ENCODE assay signal across 10 cellular contexts in the genomic region with DNA sequence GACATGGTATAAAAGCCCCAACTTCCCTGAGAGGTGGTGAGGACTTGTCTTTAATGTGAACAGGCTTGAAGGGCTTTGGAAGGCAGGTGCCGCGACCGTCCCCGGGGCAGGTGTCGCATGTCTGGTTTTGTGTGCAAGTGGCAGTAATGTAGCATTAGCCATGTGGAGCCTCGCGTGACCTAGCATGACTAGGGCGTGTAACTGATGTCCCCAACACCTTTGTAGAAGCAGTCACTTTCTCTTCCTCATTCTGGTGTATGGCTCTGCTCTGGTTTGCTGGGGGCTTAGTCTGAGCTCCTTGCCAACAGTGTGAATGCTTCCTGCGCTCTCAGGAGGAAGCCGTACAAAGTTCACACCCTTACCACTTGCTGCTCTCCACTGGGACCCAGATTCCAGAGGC.
A peak's percentile ranks its signal among the peaks of the same experiment; 100 is the strongest.
DNase-seq lines count a peak whose midpoint lies in the region; ATAC-seq lines count a peak whose summit lies in the region.
"Had no signal": no experiment of that assay in that cellular context is flagged by ENCODE, and none has a peak within 500 bp of the region (broad histone marks: within the 10 kb centered on the region; RNA-seq: fewer than 3 reads in every experiment).

No MANE protein-coding gene starts in this region.

- no peaks in the 10 kb centered on the region for H3K36me3 ChIP-seq in mesendoderm (ENCODE audit: control insufficient read depth, insufficient read depth, low read length)

- H3K27me3 ChIP-seq in mesendoderm (ENCODE audit: insufficient read depth, low read length, poor library complexity) = no peaks in the 10 kb centered on the region

- no peak overlapping the region for H4K8ac ChIP-seq in mesendoderm (ENCODE audit: low read depth, low read length)

- H3K4me2 ChIP-seq in mesendoderm (ENCODE audit: low read length) = no peak overlapping the region
- H3K4me2 ChIP-seq: KMS-11 had no signal

- H3K4me3 ChIP-seq in mesendoderm (ENCODE audit: low read length) = no peak overlapping the region

- no peak overlapping the region for H3K56ac ChIP-seq in mesendoderm (ENCODE audit: low read length)

- ATAC-seq in GM18907 (IDR thresholded peaks at IDR 0.05; ENCODE audit: unreplicated experiment) (peak; percentile 99), GM21576 (IDR thresholded peaks at IDR 0.05; ENCODE audit: unreplicated experiment) (peak; percentile 99), HG03354 (IDR thresholded peaks at IDR 0.05; ENCODE audit: poor library complexity, severe bottlenecking, unreplicated experiment) (peak; percentile 98), esophagus mucosa (peak; percentile 44)
- ATAC-seq: activated T-cell treated with anti-CD3 and anti-CD28 coated beads, Interleukin-2, amount 50 U/mL, for 72 hours had no signal

- H2BK5ac ChIP-seq in mesendoderm (ENCODE audit: low read length) = no peak overlapping the region

- no peaks in the 10 kb centered on the region for H3K79me1 ChIP-seq in mesendoderm (ENCODE audit: low read length)

- H3K18ac ChIP-seq in mesendoderm (ENCODE audit: low read length) = no peak overlapping the region

- WGBS in mesendoderm (ENCODE audit: extremely low coverage, insufficient coverage, low lambda C conversion rate) = no CpG with 5 or more reads among the region's 10 CpGs

- no peak overlapping the region for H3K4ac ChIP-seq in mesendoderm (ENCODE audit: low read depth, low read length)

- no peak overlapping the region for H3K23ac ChIP-seq in mesendoderm (ENCODE audit: low read length)

- H2BK120ac ChIP-seq in mesendoderm (ENCODE audit: low read depth, low read length) = no peak overlapping the region

- H3K27ac ChIP-seq in mesendoderm (ENCODE audit: low read depth, low read length) = no peak overlapping the region
- H3K27ac ChIP-seq: KMS-11 had no signal

- no peak overlapping the region for H4K5ac ChIP-seq in mesendoderm (ENCODE audit: low read length)

- H3K79me2 ChIP-seq in mesendoderm (ENCODE audit: control insufficient read depth, insufficient read depth, low read length) = no peaks in the 10 kb centered on the region

- no peaks in the 10 kb centered on the region for H3K4me1 ChIP-seq in mesendoderm (ENCODE audit: control insufficient read depth, low read depth, low read length)

- H2BK15ac ChIP-seq in mesendoderm (replicated peaks; ENCODE audit: low read depth) = no peak overlapping the region

- DNase-seq in putamen (ENCODE audit: low spot score) (no peak), NCI-H1105 (lab: John Stamatoyannopoulos, UW) (no peak), DMS153 (lab: John Stamatoyannopoulos, UW) (no peak), mesendoderm (no peak)
- DNase-seq: activated T-cell treated with anti-CD3 and anti-CD28 coated beads, Interleukin-2, amount 50 U/mL, for 72 hours had no signal

- no peak overlapping the region for H3K9ac ChIP-seq in mesendoderm (ENCODE audit: low read length)
- H3K9ac ChIP-seq: KMS-11 had no signal

- H2AK5ac ChIP-seq in mesendoderm (ENCODE audit: low read length) = no peak overlapping the region

Comparison
In these comparisons a context has a peak if more than half of its experiments do, and no peak if none do; other contexts are left out.
1. ATAC-seq: peak in every context shown above with its lines; median percentile 99 in GM18907; 99 in GM21576; 98 in HG03354; 44 in esophagus mucosa.